Comparison of ENCODE assay signal across 1 cellular context in the genomic region with DNA sequence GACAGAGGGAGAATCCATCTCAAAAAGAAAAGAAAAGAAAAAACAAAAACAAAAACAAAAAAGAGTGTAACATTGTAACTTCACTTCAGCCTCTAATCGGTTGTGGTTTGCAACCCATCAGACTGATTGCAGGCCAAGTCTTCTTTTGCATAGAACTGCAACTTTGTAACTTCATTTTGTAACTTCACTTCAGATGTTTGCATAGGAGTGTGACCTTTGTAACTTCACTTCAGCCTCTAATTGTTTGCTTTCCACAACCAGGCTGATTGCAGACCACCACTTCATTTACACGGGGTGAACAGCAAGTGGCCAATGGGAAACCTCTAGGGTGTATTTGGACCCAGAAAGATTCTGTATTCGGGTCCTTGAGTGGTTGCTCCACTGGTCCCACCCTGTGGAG.
TF ChIP-seq lines count a peak whose summit lies in the region.

No MANE protein-coding gene starts in this region.

TF ChIP-seq in HepG2, 621 proteins besides CTCF, POLR2A, EP300 and RAD21 (continued from another document):
- TF ChIP-seq ARID5B (CRISPR knock-in tag; IDR thresholded peaks at IDR 0.05) (peak; percentile 41; the same call in 1 of the 2 replicates), AHDC1 (CRISPR knock-in tag; IDR thresholded peaks at IDR 0.05; ENCODE audit: borderline replicate concordance) (peak; percentile 63; the same call in 1 of the 2 replicates), ELF4 (CRISPR knock-in tag; IDR thresholded peaks at IDR 0.05; ENCODE audit: borderline replicate concordance) (no peak), FOXP1 (IDR thresholded peaks at IDR 0.05) (no peak), FOXP1 (CRISPR knock-in tag; IDR thresholded peaks at IDR 0.05) (0 out of 2 replicates have a peak, but pooled peaks have one; percentile 13), ISL2 (CRISPR knock-in tag; IDR thresholded peaks at IDR 0.05) (no peak), KDM5A (IDR thresholded peaks at IDR 0.05; ENCODE audit: borderline replicate concordance, low read length) (no peak), CREBL2 (CRISPR knock-in tag; IDR thresholded peaks at IDR 0.05; ENCODE audit: borderline replicate concordance) (no peak), ZNF124 (CRISPR knock-in tag; IDR thresholded peaks at IDR 0.05) (no peak), NCOA1 (CRISPR knock-in tag; IDR thresholded peaks at IDR 0.05) (no peak), SOX6 (IDR thresholded peaks at IDR 0.05) (no peak), SOX6 (CRISPR knock-in tag; IDR thresholded peaks at IDR 0.05) (peak; percentile 58; the same call in 1 of the 2 replicates), ZNF615 (CRISPR knock-in tag; IDR thresholded peaks at IDR 0.05; ENCODE audit: borderline replicate concordance) (no peak), ZNF280B (CRISPR knock-in tag; IDR thresholded peaks at IDR 0.05; ENCODE audit: borderline replicate concordance) (no peak), ZNF44 (CRISPR knock-in tag; IDR thresholded peaks at IDR 0.05) (no peak), PAXIP1 (CRISPR knock-in tag; conservative IDR thresholded peaks at IDR 0.05) (peak; percentile 53; the same call in 1 of the 2 replicates), ZNF512 (CRISPR knock-in tag; IDR thresholded peaks at IDR 0.05) (no peak), ZNF644 (CRISPR knock-in tag; IDR thresholded peaks at IDR 0.05; ENCODE audit: low read depth) (0 out of 2 replicates have a peak, but pooled peaks have one; percentile 22), MAZ (IDR thresholded peaks at IDR 0.05; ENCODE audit: borderline replicate concordance, low read depth, low read length) (no peak), MAZ (CRISPR knock-in tag; IDR thresholded peaks at IDR 0.05; ENCODE audit: low read depth) (no peak), ZNF773 (CRISPR knock-in tag; IDR thresholded peaks at IDR 0.05; ENCODE audit: borderline replicate concordance) (no peak), NR2F1 (CRISPR knock-in tag; IDR thresholded peaks at IDR 0.05) (peak in 1 of 2 experiments; percentile 63; a peak in 3 of 4 replicates)
- TF ChIP-seq, protein P1, sequence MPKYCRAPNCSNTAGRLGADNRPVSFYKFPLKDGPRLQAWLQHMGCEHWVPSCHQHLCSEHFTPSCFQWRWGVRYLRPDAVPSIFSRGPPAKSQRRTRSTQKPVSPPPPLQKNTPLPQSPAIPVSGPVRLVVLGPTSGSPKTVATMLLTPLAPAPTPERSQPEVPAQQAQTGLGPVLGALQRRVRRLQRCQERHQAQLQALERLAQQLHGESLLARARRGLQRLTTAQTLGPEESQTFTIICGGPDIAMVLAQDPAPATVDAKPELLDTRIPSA (CRISPR knock-in tag; IDR thresholded peaks at IDR 0.05; ENCODE audit: borderline replicate concordance), result no peak
